In the genomic region with DNA sequence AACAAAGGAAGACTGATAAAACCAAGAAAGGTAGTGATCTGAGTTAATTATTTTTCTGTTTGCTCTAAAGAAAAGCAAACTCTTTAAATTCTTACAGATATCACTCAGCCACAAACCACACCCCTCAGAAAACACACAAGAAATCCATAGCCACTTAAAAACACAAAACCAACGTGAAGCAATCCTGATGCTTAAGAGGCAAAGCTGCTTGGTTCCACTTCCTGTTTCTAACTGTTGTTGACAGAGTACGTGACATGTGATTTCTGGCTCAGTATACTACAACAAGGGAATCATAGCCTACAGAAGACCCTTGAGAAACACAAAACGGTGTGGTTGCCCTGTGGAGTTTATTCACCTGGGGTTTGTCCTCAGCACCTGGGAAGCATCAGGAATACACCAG, we compare ENCODE assay signal across 8 cellular contexts.
A peak's percentile ranks its signal among the peaks of the same experiment; 100 is the strongest.
DNase-seq lines count a peak whose midpoint lies in the region; ATAC-seq, FAIRE-seq and TF ChIP-seq lines count a peak whose summit lies in the region.

No MANE protein-coding gene starts in this region.

- no peak overlapping the region for H3K27ac Mint-ChIP-seq in immature natural killer cell

- intact Hi-C loops in body of pancreas (cut with DNase I), result no loop called here

- H3K9me3 Mint-ChIP-seq in immature natural killer cell, result peaks cover 0 to 6% (median 0%) of the 10 kb centered on the region in 6 donors

- no peaks in the 10 kb centered on the region for H3K9me3 ChIP-seq in body of pancreas

- no peak overlapping the region for H3K4me3 Mint-ChIP-seq in immature natural killer cell

- H3K4me1 ChIP-seq in body of pancreas (peaks cover 7% of the 10 kb centered on the region), urinary bladder (ENCODE audit: insufficient read depth) (peaks cover 1% of the 10 kb centered on the region)

- H3K27ac ChIP-seq in body of pancreas (no peak overlapping the region), urinary bladder (ENCODE audit: low read depth) (peak overlapping the region; percentile 34)

- H3K27me3 ChIP-seq in body of pancreas, result no peaks in the 10 kb centered on the region

- H3K4me3 ChIP-seq in body of pancreas (no peak overlapping the region), urinary bladder (ENCODE audit: low read depth, low read length) (no peak overlapping the region)

- H3K4me1 Mint-ChIP-seq in immature natural killer cell, result no peaks in the 10 kb centered on the region

- peak; percentile 69 for FAIRE-seq in GM12891 (lab: Jason Lieb, UNC)
- FAIRE-seq in H54 (lab: Jason Lieb, UNC), result no peak

- TF ChIP-seq POLR2A in GM12891 (IDR thresholded peaks at IDR 0.05; ENCODE audit: low read depth, low read length) (no peak), body of pancreas (IDR thresholded peaks at IDR 0.05) (no peak), H54 (IDR thresholded peaks at IDR 0.05; ENCODE audit: low read depth, low read length) (no peak)

- H3K36me3 ChIP-seq in body of pancreas (replicated peaks in 1 of 2; ENCODE audit: insufficient read depth in 1 of 2, low read depth in 2 of 2) (no peaks in the 10 kb centered on the region), urinary bladder (ENCODE audit: insufficient read depth) (no peaks in the 10 kb centered on the region)

- ATAC-seq in GM21825 (IDR thresholded peaks at IDR 0.05; ENCODE audit: unreplicated experiment) (peak; percentile 98), body of pancreas (peak; percentile 45)

- WGBS in body of pancreas, 2 donors, result 10 to 16% methylated on average over 3 of the region's 3 CpGs
- WGBS in urinary bladder, result 57% methylated on average over 3 of the region's 3 CpGs

- H3K36me3 Mint-ChIP-seq in immature natural killer cell, result peaks cover 0 to 4% (median 0%) of the 10 kb centered on the region in 3 donors

- TF ChIP-seq CTCF in body of pancreas (IDR thresholded peaks at IDR 0.05), result no peak

- peaks cover 0 to 5% (median 3%) of the 10 kb centered on the region in 3 donors for H3K27me3 Mint-ChIP-seq in immature natural killer cell (ENCODE audit: low read depth in 3 of 3)

- DNase-seq in GM12891 (ENCODE audit: insufficient read length, low spot score) (peak; percentile 7), NAMALWA (ENCODE audit: low spot score) (peak; percentile 79), body of pancreas (peak in 1 of 4 donors; percentile 51), immature natural killer cell (no peak), H54 (ENCODE audit: insufficient read length, low spot score) (no peak)
- no peak for DNase-seq in activated CD4-positive, CD25-positive, alpha-beta regulatory T cell treated with anti-CD3 and anti-CD28 coated beads, Interleukin-2, amount 50 U/mL, for 72 hours

TF ChIP-seq in GM12891, 5 proteins besides CTCF, POLR2A, EP300 and RAD21:
- TF ChIP-seq PAX5 (IDR thresholded peaks at IDR 0.05; ENCODE audit: insufficient read depth, low read length, severe bottlenecking), result no peak
- no peak for TF ChIP-seq POU2F2 (IDR thresholded peaks at IDR 0.05; ENCODE audit: low read depth, low read length)
- peak; percentile 98 for TF ChIP-seq SPI1 (IDR thresholded peaks at IDR 0.05; ENCODE audit: low read depth, low read length)
- TF ChIP-seq POLR2AphosphoS5 (IDR thresholded peaks at IDR 0.05; ENCODE audit: low read depth, low read length), result no peak
- no peak for TF ChIP-seq TAF1 (IDR thresholded peaks at IDR 0.05; ENCODE audit: low read depth, low read length)

Comparison
In these comparisons a context has a peak if more than half of its experiments do, and no peak if none do; other contexts are left out.
1. DNase-seq: peak in GM12891 (single experiment) and NAMALWA (single experiment); none in immature natural killer cell (0 of 3), activated CD4-positive, CD25-positive, alpha-beta regulatory T cell treated with anti-CD3 and anti-CD28 coated beads, Interleukin-2, amount 50 U/mL, for 72 hours (single experiment) and H54 (single experiment).